Comparison of ENCODE assay signal across 19 cellular contexts in genomic region chr5:78783434-78784130, GRCh38.
DNase-seq lines count a peak whose midpoint lies in the region; ATAC-seq, FAIRE-seq and TF ChIP-seq lines count a peak whose summit lies in the region.
"Had no signal": no experiment of that assay in that cellular context is flagged by ENCODE, and none has a peak within 500 bp of the region (broad histone marks: within the 10 kb centered on the region; RNA-seq: fewer than 3 reads in every experiment).

No MANE protein-coding gene starts in this region.

- H3K4me1 Mint-ChIP-seq in natural killer cell, result peaks cover 14 to 16% of the 10 kb centered on the region in 2 donors
- peaks cover 6 to 9% of the 10 kb centered on the region in 2 donors for H3K4me1 Mint-ChIP-seq in natural killer cell treated with Interleukin-12 subunit alpha and Interleukin-12 subunit beta and Interleukin-15 and Interleukin-18, amount 100 ng/mL, for 72 hours (ENCODE audit: low read depth in 2 of 2)
- peaks cover 5% of the 10 kb centered on the region for H3K4me1 Mint-ChIP-seq in astrocyte (ENCODE audit: low read depth, unreplicated experiment)
- peaks cover 2% of the 10 kb centered on the region for H3K4me1 Mint-ChIP-seq in activated CD4-positive, alpha-beta T cell treated with anti-CD3 and anti-CD28 coated beads, Interleukin-2, amount 10 ng/mL, durations not matched to agents 7 days and 5 days
- H3K4me1 Mint-ChIP-seq: CD4-positive, alpha-beta memory T cell had no signal

- no peak overlapping the region for H3K27ac ChIP-seq in astrocyte (ENCODE audit: low read depth, low read length)
- no peak overlapping the region for H3K27ac ChIP-seq in colonic mucosa
- H3K27ac ChIP-seq: BLaER1, PC-9, RWPE1 had no signal

- no peaks in the 10 kb centered on the region for H4K20me1 ChIP-seq in astrocyte (ENCODE audit: insufficient read depth, low read length)
- H4K20me1 ChIP-seq: BLaER1 had no signal

- no peaks in the 10 kb centered on the region for H3K9me3 Mint-ChIP-seq in natural killer cell
- no peaks in the 10 kb centered on the region for H3K9me3 Mint-ChIP-seq in natural killer cell treated with Interleukin-12 subunit alpha and Interleukin-12 subunit beta and Interleukin-15 and Interleukin-18, amount 100 ng/mL, for 72 hours
- peaks cover 4% of the 10 kb centered on the region for H3K9me3 Mint-ChIP-seq in astrocyte (ENCODE audit: unreplicated experiment)
- H3K9me3 Mint-ChIP-seq in activated CD4-positive, alpha-beta T cell treated with anti-CD3 and anti-CD28 coated beads, Interleukin-2, amount 10 ng/mL, durations not matched to agents 7 days and 5 days, result no peaks in the 10 kb centered on the region
- H3K9me3 Mint-ChIP-seq: H9 had no signal

- DNase-seq in natural killer cell, result no peak
- no peak for DNase-seq in natural killer cell treated with Interleukin-12 subunit alpha and Interleukin-12 subunit beta and Interleukin-15 and Interleukin-18, amount 100 ng/mL, for 72 hours (ENCODE audit: low spot score)
- DNase-seq in astrocyte (ENCODE audit: low read depth), result peak; percentile 34
- DNase-seq in fibroblast of peridontal ligament (ENCODE audit: extremely low read depth), result peak; percentile 43
- DNase-seq in colonic mucosa, result no peak
- DNase-seq in activated CD4-positive, alpha-beta T cell treated with anti-CD3 and anti-CD28 coated beads, Interleukin-2, amount 10 ng/mL, durations not matched to agents 7 days and 5 days, result no peak
- DNase-seq: CD4-positive, alpha-beta memory T cell; DMS153; H9; KBM-7; MV-4-11; NCI-H1694 treated with DMSO at 0.1 percent for 48 hours; NCI-H510A treated with DMSO at 0.1 percent for 48 hours; PC-9; SIG-M5 had no signal

- H3K27ac Mint-ChIP-seq in natural killer cell (no peak overlapping the region), astrocyte (ENCODE audit: unreplicated experiment) (no peak overlapping the region)
- H3K27ac Mint-ChIP-seq in natural killer cell treated with Interleukin-12 subunit alpha and Interleukin-12 subunit beta and Interleukin-15 and Interleukin-18, amount 100 ng/mL, for 72 hours, result no peak overlapping the region
- no peak overlapping the region for H3K27ac Mint-ChIP-seq in activated CD4-positive, alpha-beta T cell treated with anti-CD3 and anti-CD28 coated beads, Interleukin-2, amount 10 ng/mL, durations not matched to agents 7 days and 5 days
- H3K27ac Mint-ChIP-seq: CD4-positive, alpha-beta memory T cell; H9 had no signal

- FAIRE-seq in astrocyte (lab: Jason Lieb, UNC), result no peak

- H3K9me3 ChIP-seq in astrocyte (ENCODE audit: insufficient read depth, low read depth, low read length) (no peaks in the 10 kb centered on the region), colonic mucosa (no peaks in the 10 kb centered on the region)
- H3K9me3 ChIP-seq: BLaER1 had no signal

- no peak for TF ChIP-seq CTCF in natural killer cell (IDR thresholded peaks at IDR 0.05)
- no peak for TF ChIP-seq CTCF in astrocyte (IDR thresholded peaks at IDR 0.05; ENCODE audit: insufficient read depth, low read depth, low read length)
- no peak for TF ChIP-seq CTCF in colonic mucosa (IDR thresholded peaks at IDR 0.05)

- intact Hi-C loops in natural killer cell (cut with micrococcal nuclease) (no loop called here), colonic mucosa (cut with DNase I) (no loop called here)

- peaks cover 20 to 71% of the 10 kb centered on the region in 2 donors for H3K27me3 Mint-ChIP-seq in natural killer cell (ENCODE audit: low read depth in 2 of 2)
- peaks cover 10 to 14% of the 10 kb centered on the region in 2 donors for H3K27me3 Mint-ChIP-seq in natural killer cell treated with Interleukin-12 subunit alpha and Interleukin-12 subunit beta and Interleukin-15 and Interleukin-18, amount 100 ng/mL, for 72 hours
- H3K27me3 Mint-ChIP-seq in astrocyte (ENCODE audit: low read depth, unreplicated experiment), result peaks cover 2% of the 10 kb centered on the region
- no peaks in the 10 kb centered on the region for H3K27me3 Mint-ChIP-seq in activated CD4-positive, alpha-beta T cell treated with anti-CD3 and anti-CD28 coated beads, Interleukin-2, amount 10 ng/mL, durations not matched to agents 7 days and 5 days
- H3K27me3 Mint-ChIP-seq: CD4-positive, alpha-beta memory T cell had no signal

- H3K36me3 ChIP-seq in astrocyte (ENCODE audit: insufficient read depth, low read length) (no peaks in the 10 kb centered on the region), colonic mucosa (no peaks in the 10 kb centered on the region)

- H3K36me3 Mint-ChIP-seq in natural killer cell, result peaks cover 49% of the 10 kb centered on the region
- peaks cover 24% of the 10 kb centered on the region for H3K36me3 Mint-ChIP-seq in natural killer cell treated with Interleukin-12 subunit alpha and Interleukin-12 subunit beta and Interleukin-15 and Interleukin-18, amount 100 ng/mL, for 72 hours
- peaks cover 14% of the 10 kb centered on the region for H3K36me3 Mint-ChIP-seq in astrocyte (ENCODE audit: low read depth, unreplicated experiment)
- peaks cover 15% of the 10 kb centered on the region for H3K36me3 Mint-ChIP-seq in activated CD4-positive, alpha-beta T cell treated with anti-CD3 and anti-CD28 coated beads, Interleukin-2, amount 10 ng/mL, durations not matched to agents 7 days and 5 days (ENCODE audit: low read depth)

- H3K4me1 ChIP-seq in astrocyte (ENCODE audit: insufficient read depth, low read length), result peaks cover 14% of the 10 kb centered on the region
- no peaks in the 10 kb centered on the region for H3K4me1 ChIP-seq in colonic mucosa
- H3K4me1 ChIP-seq: BLaER1 had no signal

- ATAC-seq in natural killer cell, result peak; percentile 65 to 99 (median 77)
- no peak for ATAC-seq in natural killer cell treated with Interleukin-12 subunit alpha and Interleukin-12 subunit beta and Interleukin-15 and Interleukin-18, amount 100 ng/mL, for 72 hours
- no peak for ATAC-seq in HG02588 (IDR thresholded peaks at IDR 0.05; ENCODE audit: unreplicated experiment)
- ATAC-seq: SK-N-SH treated with all-trans-retinoic acid at 6 μM for 48 hours had no signal

- no peak overlapping the region for H3K9ac ChIP-seq in astrocyte (ENCODE audit: low read length)
- H3K9ac ChIP-seq in colonic mucosa (ENCODE audit: low read depth in 2 of 2, low read length in 2 of 2), result no peak overlapping the region
- H3K9ac ChIP-seq: BLaER1 had no signal

- no peak overlapping the region for H3K4me2 ChIP-seq in astrocyte (ENCODE audit: low read length)
- H3K4me2 ChIP-seq: BLaER1, PC-9 had no signal

- CTCF ChIA-PET in activated CD4-positive, alpha-beta T cell treated with anti-CD3 and anti-CD28 coated beads, Interleukin-2, amount 10 ng/mL, durations not matched to agents 7 days and 5 days (lab: Charles Lee), result no interaction called here

- H3K4me3 ChIP-seq in astrocyte (ENCODE audit: insufficient read depth, low read depth, low read length), result no peak overlapping the region
- no peak overlapping the region for H3K4me3 ChIP-seq in colonic mucosa
- H3K4me3 ChIP-seq: BLaER1, PC-9 had no signal

- POLR2A ChIA-PET in activated CD4-positive, alpha-beta T cell treated with anti-CD3 and anti-CD28 coated beads, Interleukin-2, amount 10 ng/mL, durations not matched to agents 7 days and 5 days (lab: Charles Lee), result no interaction called here

- no peak overlapping the region for H3K4me3 Mint-ChIP-seq in natural killer cell
- no peak overlapping the region for H3K4me3 Mint-ChIP-seq in natural killer cell treated with Interleukin-12 subunit alpha and Interleukin-12 subunit beta and Interleukin-15 and Interleukin-18, amount 100 ng/mL, for 72 hours
- H3K4me3 Mint-ChIP-seq in astrocyte (ENCODE audit: unreplicated experiment), result no peak overlapping the region
- no peak overlapping the region for H3K4me3 Mint-ChIP-seq in activated CD4-positive, alpha-beta T cell treated with anti-CD3 and anti-CD28 coated beads, Interleukin-2, amount 10 ng/mL, durations not matched to agents 7 days and 5 days
- H3K4me3 Mint-ChIP-seq: CD4-positive, alpha-beta memory T cell; H9 had no signal

- H2AFZ ChIP-seq in astrocyte (ENCODE audit: low read depth, low read length), result no peak overlapping the region
- H2AFZ ChIP-seq: PC-9 had no signal

- no peaks in the 10 kb centered on the region for H3K27me3 ChIP-seq in astrocyte (ENCODE audit: insufficient read depth, low read length)
- no peaks in the 10 kb centered on the region for H3K27me3 ChIP-seq in colonic mucosa
- H3K27me3 ChIP-seq: BLaER1 had no signal

- H3K79me2 ChIP-seq in astrocyte (ENCODE audit: insufficient read depth, low read length), result no peaks in the 10 kb centered on the region

Comparison
In these comparisons a context has a peak if more than half of its experiments do, and no peak if none do; other contexts are left out.
1. ATAC-seq: peak in natural killer cell (3 of 3); none in natural killer cell treated with Interleukin-12 subunit alpha and Interleukin-12 subunit beta and Interleukin-15 and Interleukin-18, amount 100 ng/mL, for 72 hours (0 of 2) and HG02588 (single experiment).
2. DNase-seq: peak in astrocyte (single experiment) and fibroblast of peridontal ligament (single experiment); none in natural killer cell (single experiment), natural killer cell treated with Interleukin-12 subunit alpha and Interleukin-12 subunit beta and Interleukin-15 and Interleukin-18, amount 100 ng/mL, for 72 hours (single experiment), colonic mucosa (single experiment) and activated CD4-positive, alpha-beta T cell treated with anti-CD3 and anti-CD28 coated beads, Interleukin-2, amount 10 ng/mL, durations not matched to agents 7 days and 5 days (single experiment).